In the genomic region with DNA sequence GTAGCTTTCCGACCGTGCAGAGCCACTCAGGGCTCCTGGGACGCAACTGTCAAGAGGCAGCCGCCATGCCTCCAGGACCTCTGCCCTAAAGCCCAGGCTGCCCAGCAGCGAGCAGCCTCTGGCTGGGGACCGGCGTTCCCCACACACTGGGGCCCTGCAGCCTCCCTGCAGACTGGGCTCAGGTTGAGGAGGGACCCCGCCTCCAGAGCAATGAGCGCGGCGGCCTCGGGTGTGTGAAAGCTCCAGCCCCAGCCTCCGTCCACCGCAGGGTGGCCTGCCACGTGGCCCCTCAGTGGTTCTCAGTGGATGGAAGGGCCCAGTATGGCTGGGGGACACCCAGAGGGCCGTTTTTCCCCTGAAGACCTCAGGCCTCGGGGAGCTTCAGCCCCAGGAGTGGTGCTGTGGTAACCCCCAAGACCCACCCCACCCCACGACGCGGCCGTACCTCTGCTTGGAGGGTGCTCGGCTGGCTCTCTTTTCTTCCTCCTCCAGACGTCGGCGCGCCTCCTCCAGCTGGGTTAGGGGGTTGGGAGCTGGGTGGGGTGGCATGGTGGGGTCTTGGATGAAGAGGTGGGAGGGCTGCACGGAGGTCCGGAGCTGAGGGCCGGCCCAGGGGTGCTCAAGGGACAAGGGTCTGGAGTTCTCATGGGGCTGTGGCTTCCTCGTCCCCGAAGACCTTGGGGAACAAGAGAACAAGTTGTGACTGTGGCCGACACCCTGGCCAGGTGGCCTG, we compare ENCODE assay signal across 1 cellular context.
TF ChIP-seq lines count a peak whose summit lies in the region.

No MANE protein-coding gene starts in this region.

TF ChIP-seq in K562, 482 proteins besides CTCF, POLR2A, EP300 and RAD21:
- TF ChIP-seq, protein P1, sequence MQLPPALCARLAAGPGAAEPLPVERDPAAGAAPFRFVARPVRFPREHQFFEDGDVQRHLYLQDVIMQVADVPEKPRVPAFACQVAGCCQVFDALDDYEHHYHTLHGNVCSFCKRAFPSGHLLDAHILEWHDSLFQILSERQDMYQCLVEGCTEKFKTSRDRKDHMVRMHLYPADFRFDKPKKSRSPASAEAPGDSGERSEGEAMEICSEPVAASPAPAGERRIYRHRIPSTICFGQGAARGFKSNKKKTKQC (CRISPR knock-in tag; IDR thresholded peaks at IDR 0.05): no peak
- TF ChIP-seq POLR2G (IDR thresholded peaks at IDR 0.05; ENCODE audit: low read depth, low read length) (peak; percentile 45; the same call in 1 of the 2 replicates), MYBL2 (IDR thresholded peaks at IDR 0.05; ENCODE audit: low read depth) (no peak), MYBL2 (CRISPR knock-in tag; IDR thresholded peaks at IDR 0.05; ENCODE audit: borderline replicate concordance) (no peak), RBM22 (IDR thresholded peaks at IDR 0.05; ENCODE audit: low read depth, low read length, poor library complexity, severe bottlenecking) (peak; percentile 72), ZNF124 (CRISPR knock-in tag; IDR thresholded peaks at IDR 0.05) (no peak), GATAD2A (IDR thresholded peaks at IDR 0.05) (no peak), MAFG (tag; conservative IDR thresholded peaks at IDR 0.05) (no peak)
